In the genomic region with DNA sequence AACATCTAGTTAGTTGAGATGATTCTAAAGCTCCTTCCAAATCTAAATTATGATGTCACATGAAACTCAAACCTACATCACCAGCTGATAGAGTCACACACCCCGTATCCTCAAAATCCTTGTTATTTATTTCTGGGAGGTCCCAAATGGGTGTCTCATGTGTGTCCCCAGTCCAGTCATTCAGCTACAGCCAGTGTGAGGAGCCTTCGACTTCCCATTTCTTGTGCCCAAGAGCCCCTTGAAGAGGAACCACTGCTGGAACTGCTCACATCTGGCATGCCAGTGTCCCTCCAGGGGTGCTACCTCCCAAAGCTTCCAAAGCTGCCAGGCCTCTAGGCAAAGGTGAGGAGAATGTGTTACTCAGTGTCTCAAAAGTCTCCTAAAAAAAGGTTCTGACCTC, we compare ENCODE assay signal across 27 cellular contexts. TPM values are rescaled to one million over a fixed set of nuclear protein-coding genes. Genes with fewer than 3 reads are reported as not detected.
"Had no signal": no experiment of that assay in that cellular context is flagged by ENCODE, and none has a peak within 500 bp of the region (broad histone marks: within the 10 kb centered on the region; RNA-seq: fewer than 3 reads in every experiment).

No MANE protein-coding gene starts in this region.

- H3K27me3 ChIP-seq: ascending aorta, brain microvascular endothelial cell, dorsolateral prefrontal cortex had no signal

- H3K36me3 ChIP-seq: ascending aorta, brain microvascular endothelial cell had no signal

- H3K4me1 ChIP-seq: ascending aorta had no signal

- H3K9me3 ChIP-seq: ascending aorta had no signal

- ATAC-seq: activated CD4-positive, alpha-beta T cell treated with anti-CD3 and anti-CD28 coated beads for 36 hours; activated CD8-positive, alpha-beta memory T cell treated with anti-CD3 and anti-CD28 coated beads, Interleukin-2, amount 10 ng/mL, durations not matched to agents 7 days and 5 days; activated CD8-positive, alpha-beta T cell treated with anti-CD3 and anti-CD28 coated beads, Interleukin-2, amount 10 ng/mL, durations not matched to agents 7 days and 5 days; activated naive CD8-positive, alpha-beta T cell treated with anti-CD3 and anti-CD28 coated beads, Interleukin-2, amount 50 U/mL, for 24 hours; esophagus mucosa; T-helper 17 cell had no signal

- H3K4me3 ChIP-seq: ascending aorta, coronary artery, dorsolateral prefrontal cortex had no signal

- DNase-seq: activated CD4-positive, alpha-beta memory T cell treated with anti-CD3 and anti-CD28 coated beads for 36 hours; activated CD4-positive, alpha-beta T cell treated with anti-CD3 and anti-CD28 coated beads for 36 hours; activated CD4-positive, alpha-beta T cell treated with anti-CD3 and anti-CD28 coated beads, Interleukin-2, amount 10 ng/mL, durations not matched to agents 24 days and 14 days; activated CD4-positive, CD25-positive, alpha-beta regulatory T cell; activated CD4-positive, CD25-positive, alpha-beta regulatory T cell treated with anti-CD3 and anti-CD28 coated beads, Interleukin-2, amount 50 U/mL, for 72 hours; activated CD8-positive, alpha-beta memory T cell treated with anti-CD3 and anti-CD28 coated beads, Interleukin-2, amount 10 ng/mL, durations not matched to agents 7 days and 5 days; activated CD8-positive, alpha-beta memory T cell treated with anti-CD3 and anti-CD28 coated beads, Interleukin-2, amount 50 U/mL, for 4 hours; activated CD8-positive, alpha-beta T cell treated with anti-CD3 and anti-CD28 coated beads, Interleukin-2, amount 10 ng/mL, durations not matched to agents 7 days and 5 days; activated effector memory CD4-positive, alpha-beta T cell treated with anti-CD3 and anti-CD28 coated beads, Interleukin-2, amount 50 U/mL, for 16 hours; activated naive CD4-positive, alpha-beta T cell treated with anti-CD3 and anti-CD28 coated beads for 36 hours; activated naive CD8-positive, alpha-beta T cell treated with anti-CD3 and anti-CD28 coated beads for 36 hours; activated naive CD8-positive, alpha-beta T cell treated with anti-CD3 and anti-CD28 coated beads, Interleukin-2, amount 50 U/mL, for 24 hours; activated T-cell treated with anti-CD3 and anti-CD28 coated beads, Interleukin-2, amount 50 U/mL, for 1 hour; activated T-cell treated with anti-CD3 and anti-CD28 coated beads, Interleukin-2, amount 50 U/mL, for 48 hours; brain microvascular endothelial cell; dorsolateral prefrontal cortex; effector memory CD4-positive, alpha-beta T cell; endodermal cell; foreskin fibroblast; head of caudate nucleus; T-helper 17 cell; T1000 had no signal

- H3K27ac ChIP-seq: ascending aorta, brain microvascular endothelial cell, coronary artery, dorsolateral prefrontal cortex had no signal

RNA-seq across cellular contexts. Expression of gene KCNA3, which starts 32.5 kb away (rescaled TPM):
- total RNA-seq: ascending aorta, bronchial epithelial cell, epithelial cell of proximal tubule had no signal
